Comparison of ENCODE assay signal across 23 cellular contexts in genomic region chr3:50873376-50874157, GRCh38.
DNase-seq lines count a peak whose midpoint lies in the region; ATAC-seq and TF ChIP-seq lines count a peak whose summit lies in the region.
"Had no signal": no experiment of that assay in that cellular context is flagged by ENCODE, and none has a peak within 500 bp of the region (broad histone marks: within the 10 kb centered on the region; RNA-seq: fewer than 3 reads in every experiment).

No MANE protein-coding gene starts in this region.

- intact Hi-C loops in ovary (cut with DNase I) (no loop called here), dorsolateral prefrontal cortex (cut with DNase I) (no loop called here)

- no peak overlapping the region for H4K8ac ChIP-seq in trophoblast cell (ENCODE audit: low read depth, low read length)

- no peak for TF ChIP-seq POLR2A in ovary (IDR thresholded peaks at IDR 0.05)

- H3K4me1 Mint-ChIP-seq in mesothelial cell of epicardium: peaks cover 35% of the 10 kb centered on the region

- peak; percentile 94 for ATAC-seq in GM18867 (IDR thresholded peaks at IDR 0.05; ENCODE audit: unreplicated experiment)
- peak; percentile 78 for ATAC-seq in GM21515 (IDR thresholded peaks at IDR 0.05; ENCODE audit: unreplicated experiment)
- peak; percentile 91 for ATAC-seq in HG03159 (IDR thresholded peaks at IDR 0.05; ENCODE audit: unreplicated experiment)
- ATAC-seq: activated CD8-positive, alpha-beta T cell treated with anti-CD3 and anti-CD28 coated beads for 36 hours; left lung; naive thymus-derived CD8-positive, alpha-beta T cell; upper lobe of right lung had no signal

- no peak overlapping the region for H4K91ac ChIP-seq in trophoblast cell (ENCODE audit: low read depth, low read length)

- no peak overlapping the region for H3K4me2 ChIP-seq in trophoblast cell (ENCODE audit: low read length)
- H3K4me2 ChIP-seq: BLaER1 had no signal

- H3K9me3 ChIP-seq in ovary (no peaks in the 10 kb centered on the region), trophoblast cell (ENCODE audit: insufficient read depth, low read depth, low read length) (no peaks in the 10 kb centered on the region)
- H3K9me3 ChIP-seq: BLaER1, colonic mucosa, left lung, SJSA1, upper lobe of right lung had no signal

- no peak overlapping the region for H2AK5ac ChIP-seq in trophoblast cell (ENCODE audit: low read length)

- H2BK12ac ChIP-seq in trophoblast cell (ENCODE audit: low read length): no peak overlapping the region

- no peak overlapping the region for H4K12ac ChIP-seq in trophoblast cell (ENCODE audit: low read depth, low read length)

- H3K79me2 ChIP-seq in trophoblast cell (ENCODE audit: control insufficient read depth, insufficient read depth, low read length, poor library complexity): no peaks in the 10 kb centered on the region

- no peak overlapping the region for H3K4ac ChIP-seq in trophoblast cell (ENCODE audit: low read depth, low read length)

- H3K27me3 ChIP-seq in ovary: no peaks in the 10 kb centered on the region
- H3K27me3 ChIP-seq in trophoblast cell (ENCODE audit: insufficient read depth, low read length): no peaks in the 10 kb centered on the region
- no peaks in the 10 kb centered on the region for H3K27me3 ChIP-seq in dorsolateral prefrontal cortex
- H3K27me3 ChIP-seq: ascending aorta, BLaER1, colonic mucosa, esophagus squamous epithelium, left lung, SJSA1, upper lobe of right lung had no signal

- H3K4me3 ChIP-seq in ovary (no peak overlapping the region), trophoblast cell (ENCODE audit: low read depth, low read length) (no peak overlapping the region), dorsolateral prefrontal cortex (no peak overlapping the region)
- H3K4me3 ChIP-seq: ascending aorta, BLaER1, colonic mucosa, esophagus squamous epithelium, left lung, SJSA1, upper lobe of right lung had no signal

- TF ChIP-seq CTCF in mesothelial cell of epicardium (IDR thresholded peaks at IDR 0.05; ENCODE audit: unreplicated experiment): no peak
- TF ChIP-seq CTCF in ovary (IDR thresholded peaks at IDR 0.05): no peak
- TF ChIP-seq CTCF in dorsolateral prefrontal cortex (IDR thresholded peaks at IDR 0.05 in 54 of 56, conservative IDR thresholded peaks at IDR 0.05 in 2 of 56; ENCODE audit: low read depth in 1 of 56, partially characterized antibody in 56 of 56): no peak

- peaks cover 1% of the 10 kb centered on the region for H3K27me3 Mint-ChIP-seq in mesothelial cell of epicardium (ENCODE audit: low read depth)

- H3K4me3 Mint-ChIP-seq in mesothelial cell of epicardium: no peak overlapping the region
- H3K4me3 Mint-ChIP-seq: activated CD8-positive, alpha-beta T cell treated with anti-CD3 and anti-CD28 coated beads for 36 hours; H9; naive thymus-derived CD8-positive, alpha-beta T cell had no signal

- no peak overlapping the region for H2BK120ac ChIP-seq in trophoblast cell (ENCODE audit: insufficient read depth, low read length, poor library complexity)

- no peak overlapping the region for H3K14ac ChIP-seq in trophoblast cell (ENCODE audit: low read length)

- H2AFZ ChIP-seq in trophoblast cell (ENCODE audit: insufficient read depth, low read length, poor library complexity): no peak overlapping the region

- no peaks in the 10 kb centered on the region for H3K79me1 ChIP-seq in trophoblast cell (ENCODE audit: low read length)

- peaks cover 26% of the 10 kb centered on the region for H3K9me3 Mint-ChIP-seq in mesothelial cell of epicardium

- H3K23ac ChIP-seq in trophoblast cell (ENCODE audit: low read length): no peak overlapping the region

- H3K4me1 ChIP-seq in ovary (ENCODE audit: insufficient read depth): no peaks in the 10 kb centered on the region
- H3K4me1 ChIP-seq in trophoblast cell (ENCODE audit: control insufficient read depth in 1 of 2, insufficient read depth in 2 of 2, low read length in 2 of 2): peaks cover 1 to 6% of the 10 kb centered on the region in 2 experiments
- H3K4me1 ChIP-seq: ascending aorta, BLaER1, colonic mucosa, esophagus squamous epithelium, left lung, SJSA1, upper lobe of right lung had no signal

- WGBS in ovary, 3 donors: 78 to 89% (median 83%) methylated on average over 3 of the region's 3 CpGs
- no CpG with 5 or more reads among the region's 3 CpGs for WGBS in trophoblast cell (ENCODE audit: extremely low coverage, insufficient coverage, insufficient read length)

- H3K18ac ChIP-seq in trophoblast cell (ENCODE audit: low read length): no peak overlapping the region

- no peaks in the 10 kb centered on the region for H3K36me3 ChIP-seq in ovary
- no peaks in the 10 kb centered on the region for H3K36me3 ChIP-seq in trophoblast cell (ENCODE audit: control insufficient read depth in 1 of 2, insufficient read depth in 2 of 2, low read length in 2 of 2)
- H3K36me3 ChIP-seq: ascending aorta, BLaER1, colonic mucosa, esophagus squamous epithelium, left lung, SJSA1, upper lobe of right lung had no signal

- H3K27ac Mint-ChIP-seq in mesothelial cell of epicardium: peak overlapping the region; percentile 11
- H3K27ac Mint-ChIP-seq: activated CD8-positive, alpha-beta T cell treated with anti-CD3 and anti-CD28 coated beads for 36 hours; activated T-helper 2 cell treated with anti-CD3 and anti-CD28 coated beads, Interferon-gamma antibody, Interleukin-2, Interleukin-4, amounts not matched to agents 10 μg/mL and 5 μg/mL and 100 μg/mL, durations not matched to agents 14 hours and 24 hours and 36 hours; naive thymus-derived CD8-positive, alpha-beta T cell had no signal

- DNase-seq in mesothelial cell of epicardium (ENCODE audit: low spot score in 2 of 2, unreplicated experiment in 2 of 2) (no peak), ovary (no peak), trophoblast cell (no peak), dorsolateral prefrontal cortex (no peak)
- DNase-seq: activated CD8-positive, alpha-beta T cell treated with anti-CD3 and anti-CD28 coated beads for 36 hours; colonic mucosa; esophagus squamous epithelium; H9; hippocampal formation; IMR-90; left lung; naive thymus-derived CD8-positive, alpha-beta T cell; NCI-H1105; NCI-H2227 treated with DMSO at 0.1 percent for 48 hours; stimulated activated CD4-positive, alpha-beta T cell treated with anti-CD3 and anti-CD28 coated beads, Interleukin-1b, Interleukin-23, amount 100 ng/mL, for 48 hours; upper lobe of right lung had no signal

- no peak for TF ChIP-seq EP300 in ovary (IDR thresholded peaks at IDR 0.05)

- H3K27ac ChIP-seq in ovary (no peak overlapping the region), trophoblast cell (ENCODE audit: low read depth, low read length) (no peak overlapping the region), dorsolateral prefrontal cortex (peak overlapping the region in 2 of 59 donors; percentile 7 to 20)
- H3K27ac ChIP-seq: ascending aorta, BLaER1, colonic mucosa, esophagus squamous epithelium, left lung, SJSA1, upper lobe of right lung had no signal

- H3K9ac ChIP-seq in trophoblast cell (ENCODE audit: low read length): no peak overlapping the region
- H3K9ac ChIP-seq: BLaER1 had no signal

- peaks cover 12% of the 10 kb centered on the region for H3K36me3 Mint-ChIP-seq in mesothelial cell of epicardium

- no peak overlapping the region for H2BK5ac ChIP-seq in trophoblast cell (ENCODE audit: low read depth, low read length, poor library complexity)
